ENCODE assay signal across 14 cellular contexts in genomic region chr13:58907347-58907746, GRCh38.
"Had no signal": no experiment of that assay in that cellular context is flagged by ENCODE, and none has a peak within 500 bp of the region (broad histone marks: within the 10 kb centered on the region; RNA-seq: fewer than 3 reads in every experiment).

No MANE protein-coding gene starts in this region.

- H3K27me3 ChIP-seq: right lobe of liver, spleen, upper lobe of left lung had no signal

- H3K4me3 ChIP-seq: right lobe of liver, spleen, upper lobe of left lung had no signal

- DNase-seq: activated CD4-positive, alpha-beta T cell treated with anti-CD3 and anti-CD28 coated beads for 4 hours; activated naive CD4-positive, alpha-beta T cell treated with Interleukin-2 at 50 U/mL for 16 hours; cerebellar nuclear complex; immature natural killer cell; naive thymus-derived CD4-positive, alpha-beta T cell; right lobe of liver; spleen; stimulated activated CD4-positive, alpha-beta T cell treated with anti-CD3 and anti-CD28 coated beads, Interleukin-1b, Interleukin-23, amount 100 ng/mL, for 48 hours; stimulated activated naive B cell treated with anti-CD40 and anti-IgM and Interleukin-4, amounts not matched to agents 10 μg/mL and 1 μg/mL and 100 μg/mL, for 72 hours; T-cell; T1000; upper lobe of left lung; WERI-Rb-1 had no signal

- ATAC-seq: naive thymus-derived CD4-positive, alpha-beta T cell; stimulated activated naive B cell treated with anti-CD40 and anti-IgM and Interleukin-4, amounts not matched to agents 10 μg/mL and 1 μg/mL and 100 μg/mL, for 72 hours; T-cell had no signal

- H3K4me1 Mint-ChIP-seq: immature natural killer cell; naive thymus-derived CD4-positive, alpha-beta T cell; stimulated activated naive B cell treated with anti-CD40 and anti-IgM and Interleukin-4, amounts not matched to agents 10 μg/mL and 1 μg/mL and 100 μg/mL, for 72 hours; T-cell had no signal

- H3K4me1 ChIP-seq: right lobe of liver, spleen, upper lobe of left lung had no signal

- H3K9me3 ChIP-seq: right lobe of liver, upper lobe of left lung had no signal

- H3K27me3 Mint-ChIP-seq: naive thymus-derived CD4-positive, alpha-beta T cell; T-cell had no signal

- H3K9me3 Mint-ChIP-seq: activated T-helper 1 cell treated with anti-CD3 and anti-CD28 coated beads, Interleukin-12 subunit alpha, Interleukin-12 subunit beta, Interleukin-2, Interleukin-4 antibody, amounts not matched to agents 30 ng/mL and 10 ng/mL and 1 ng/mL, durations not matched to agents 14 hours and 24 hours and 36 hours had no signal

- H3K27ac Mint-ChIP-seq: activated T-helper 1 cell treated with anti-CD3 and anti-CD28 coated beads, Interleukin-12 subunit alpha, Interleukin-12 subunit beta, Interleukin-2, Interleukin-4 antibody, amounts not matched to agents 30 ng/mL and 10 ng/mL and 1 ng/mL, durations not matched to agents 14 hours and 24 hours and 36 hours; immature natural killer cell; naive thymus-derived CD4-positive, alpha-beta T cell; stimulated activated naive B cell treated with anti-CD40 and anti-IgM and Interleukin-4, amounts not matched to agents 10 μg/mL and 1 μg/mL and 100 μg/mL, for 72 hours; T-cell had no signal

- H3K36me3 ChIP-seq: right lobe of liver, spleen, upper lobe of left lung, WERI-Rb-1 had no signal

- H3K4me3 Mint-ChIP-seq: activated T-helper 1 cell treated with anti-CD3 and anti-CD28 coated beads, Interleukin-12 subunit alpha, Interleukin-12 subunit beta, Interleukin-2, Interleukin-4 antibody, amounts not matched to agents 30 ng/mL and 10 ng/mL and 1 ng/mL, durations not matched to agents 14 hours and 24 hours and 36 hours; immature natural killer cell; naive thymus-derived CD4-positive, alpha-beta T cell; stimulated activated naive B cell treated with anti-CD40 and anti-IgM and Interleukin-4, amounts not matched to agents 10 μg/mL and 1 μg/mL and 100 μg/mL, for 72 hours; T-cell had no signal

- H3K27ac ChIP-seq: right lobe of liver, spleen, upper lobe of left lung, WERI-Rb-1 had no signal

- H3K36me3 Mint-ChIP-seq: naive thymus-derived CD4-positive, alpha-beta T cell; stimulated activated naive B cell treated with anti-CD40 and anti-IgM and Interleukin-4, amounts not matched to agents 10 μg/mL and 1 μg/mL and 100 μg/mL, for 72 hours; T-cell had no signal
